ENCODE assay signal across 4 cellular contexts in the genomic region with DNA sequence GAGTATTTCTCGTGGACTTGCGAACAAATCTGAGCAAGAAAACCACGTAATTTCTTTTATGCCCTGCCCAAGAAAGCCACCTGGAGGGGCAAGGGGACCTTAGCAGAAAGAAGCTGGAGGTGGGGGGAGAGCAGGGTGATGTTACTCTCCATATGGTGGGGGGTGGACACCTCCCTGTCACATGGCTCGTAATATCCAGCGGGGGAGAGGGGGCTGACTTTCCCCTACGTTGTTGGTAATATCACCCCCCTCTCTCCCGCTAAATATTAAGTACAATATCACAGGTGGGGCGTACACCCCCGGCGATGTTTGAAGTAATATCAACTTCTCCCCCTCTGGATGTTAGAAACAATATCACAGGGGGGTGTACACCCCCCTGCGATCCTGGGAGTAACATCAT. TPM values are rescaled to one million over a fixed set of nuclear protein-coding genes. Genes with fewer than 3 reads are reported as not detected.
"Had no signal": no experiment of that assay in that cellular context is flagged by ENCODE, and none has a peak within 500 bp of the region (broad histone marks: within the 10 kb centered on the region; RNA-seq: fewer than 3 reads in every experiment).

No MANE protein-coding gene starts in this region.

RNA-seq across cellular contexts. Expression of a gene that starts 9.7 kb away (rescaled TPM):
- total RNA-seq: ascending aorta, astrocyte, cardiac septum had no signal
- polyA plus RNA-seq: cardiac muscle cell had no signal
